ENCODE assay signal across 24 cellular contexts in the genomic region with DNA sequence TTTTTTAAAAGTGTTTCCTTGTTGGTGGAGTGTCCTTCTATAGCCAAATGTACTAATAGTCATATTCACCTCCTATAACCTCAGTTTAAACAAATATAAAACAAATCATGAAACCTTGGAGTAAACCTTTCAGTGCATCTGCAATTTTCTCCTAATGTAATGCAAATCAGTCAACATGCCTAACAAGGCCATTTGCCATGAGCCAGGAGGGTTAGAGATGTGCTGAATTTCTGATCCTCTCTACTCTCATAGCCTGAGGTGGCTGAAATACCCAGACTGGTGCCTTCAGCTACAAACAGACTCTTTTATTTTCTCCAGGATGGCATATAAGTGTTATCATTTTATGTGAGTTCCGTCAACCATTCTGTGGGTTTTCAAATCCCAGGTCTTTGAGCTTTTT.
A peak's percentile ranks its signal among the peaks of the same experiment; 100 is the strongest.
DNase-seq lines count a peak whose midpoint lies in the region; ATAC-seq, FAIRE-seq and TF ChIP-seq lines count a peak whose summit lies in the region.
"Had no signal": no experiment of that assay in that cellular context is flagged by ENCODE, and none has a peak within 500 bp of the region (broad histone marks: within the 10 kb centered on the region; RNA-seq: fewer than 3 reads in every experiment).

No MANE protein-coding gene starts in this region.

- no peak for ATAC-seq in HG03159 (IDR thresholded peaks at IDR 0.05; ENCODE audit: unreplicated experiment)
- ATAC-seq: A549, GM12878, HCT116 had no signal

- no peaks in the 10 kb centered on the region for H3K79me2 ChIP-seq in H1 (ENCODE audit: control insufficient read depth in 1 of 2, insufficient read depth in 2 of 2, low read length in 2 of 2)

- H2BK15ac ChIP-seq in H1 (ENCODE audit: low read length), result no peak overlapping the region

- H3K36me3 ChIP-seq in H7 (replicated peaks; ENCODE audit: control insufficient read depth, insufficient read depth, low read length) (no peaks in the 10 kb centered on the region), H1 (ENCODE audit: control insufficient read depth in 2 of 4, insufficient read depth in 4 of 4, low read length in 3 of 4) (no peaks in the 10 kb centered on the region), left ventricle myocardium inferior (no peaks in the 10 kb centered on the region)
- H3K36me3 ChIP-seq: BE2C; BLaER1 treated with 17β-estradiol and CSF1 and Interleukin-3, amounts not matched to agents 10 nM and 100 nM had no signal

- no peak overlapping the region for H2BK120ac ChIP-seq in H1 (replicated peaks; ENCODE audit: low read depth, low read length)

- H3K23me2 ChIP-seq in H1 (ENCODE audit: low read depth, low read length), result no peaks in the 10 kb centered on the region; the same call in 1 of the 2 replicates

- no peak overlapping the region for H3K27ac ChIP-seq in H1 (ENCODE audit: low read depth, low read length)
- no peak overlapping the region for H3K27ac ChIP-seq in left ventricle myocardium inferior (replicated peaks)
- H3K27ac ChIP-seq: A549; BLaER1 treated with 17β-estradiol and CSF1 and Interleukin-3, amounts not matched to agents 10 nM and 100 nM had no signal

- no peak for FAIRE-seq in H1 (lab: Jason Lieb, UNC)
- FAIRE-seq: A549, D721Med, GM12878 had no signal

- no peak for TF ChIP-seq CTCF in H1 (IDR thresholded peaks at IDR 0.05; ENCODE audit: control extremely low read depth in 1 of 3, insufficient read depth in 1 of 3, low read depth in 1 of 3, low read length in 3 of 3)
- no peak for TF ChIP-seq CTCF in left ventricle myocardium inferior (IDR thresholded peaks at IDR 0.05; ENCODE audit: borderline replicate concordance)

- H3K4me3 ChIP-seq in H7 (ENCODE audit: insufficient read depth, low read depth, low read length) (no peak overlapping the region), H1 (ENCODE audit: extremely low read depth in 1 of 4, insufficient read depth in 2 of 4, low read depth in 3 of 4, low read length in 4 of 4) (no peak overlapping the region), left ventricle myocardium inferior (no peak overlapping the region)
- H3K4me3 ChIP-seq: A549; BLaER1 treated with 17β-estradiol and CSF1 and Interleukin-3, amounts not matched to agents 10 nM and 100 nM; GM12878 had no signal

- CTCF ChIA-PET in H1 (lab: Charles Lee; ENCODE audit: partially characterized antibody), result interaction anchor here (1.5 kb wide), 1 partner anchor 29 kb away, joined by 4 read pairs; no protein-coding TSS in a partner anchor

- no peaks in the 10 kb centered on the region for H4K20me1 ChIP-seq in H1 (replicated peaks in 1 of 2; ENCODE audit: control insufficient read depth in 1 of 2, insufficient read depth in 2 of 2, low read length in 2 of 2)
- H4K20me1 ChIP-seq: BLaER1 treated with 17β-estradiol and CSF1 and Interleukin-3, amounts not matched to agents 10 nM and 100 nM had no signal

- H3K79me1 ChIP-seq in H1 (ENCODE audit: low read depth, low read length), result no peaks in the 10 kb centered on the region

- H3K56ac ChIP-seq in H1 (replicated peaks; ENCODE audit: insufficient read length, low read depth, low read length), result no peak overlapping the region

- no peak overlapping the region for H3K23ac ChIP-seq in H1 (ENCODE audit: insufficient read length)

- no peak for TF ChIP-seq RAD21 in H1 (IDR thresholded peaks at IDR 0.05 in 1 of 2, conservative IDR thresholded peaks at IDR 0.05 in 1 of 2; ENCODE audit: low read depth in 2 of 2, low read length in 2 of 2)

- H3K4me2 ChIP-seq in H1 (ENCODE audit: insufficient read depth in 1 of 2, low read depth in 2 of 2, low read length in 2 of 2), result no peak overlapping the region
- H3K4me2 ChIP-seq: A549; BLaER1 treated with 17β-estradiol and CSF1 and Interleukin-3, amounts not matched to agents 10 nM and 100 nM had no signal

- H4K5ac ChIP-seq in H1 (ENCODE audit: insufficient read length, low read depth, low read length), result no peak overlapping the region

- WGBS in H1 (ENCODE audit: extremely low coverage in 1 of 2, insufficient coverage in 1 of 2, insufficient read length in 1 of 2, insufficient replicate concordance in 2 of 2, low coverage in 1 of 2, low lambda C conversion rate in 2 of 2, missing lambda C conversion rate in 1 of 2), 2 experiments, result 81% methylated on average over 1 of the region's 1 CpG; no CpG with 5 or more reads in 1 of the 2 experiments

- H3K27me3 ChIP-seq in H7 (ENCODE audit: control insufficient read depth, insufficient read depth, low read length) (peaks cover 2% of the 10 kb centered on the region; the same call in 1 of the 2 replicates), H1 (replicated peaks in 1 of 4; ENCODE audit: control insufficient read depth in 3 of 4, extremely low read depth in 1 of 4, insufficient read depth in 3 of 4, low read length in 3 of 4) (no peaks in the 10 kb centered on the region), left ventricle myocardium inferior (ENCODE audit: low read depth) (no peaks in the 10 kb centered on the region)
- H3K27me3 ChIP-seq: BE2C; BLaER1 treated with 17β-estradiol and CSF1 and Interleukin-3, amounts not matched to agents 10 nM and 100 nM had no signal

- H3K18ac ChIP-seq in H1 (ENCODE audit: extremely low read depth, low read length), result no peak overlapping the region

- H3K9ac ChIP-seq in H1 (replicated peaks in 1 of 4; ENCODE audit: extremely low read depth in 1 of 4, low read depth in 3 of 4, low read length in 3 of 4), result no peak overlapping the region
- H3K9ac ChIP-seq: BLaER1 treated with 17β-estradiol and CSF1 and Interleukin-3, amounts not matched to agents 10 nM and 100 nM had no signal

- H3K4ac ChIP-seq in H1 (replicated peaks; ENCODE audit: insufficient read length, low read depth, low read length), result no peak overlapping the region

- no peak for TF ChIP-seq EP300 in H1 (IDR thresholded peaks at IDR 0.05; ENCODE audit: borderline replicate concordance in 1 of 2, low read depth in 2 of 2, low read length in 2 of 2)

- no peak overlapping the region for H2AK5ac ChIP-seq in H1 (ENCODE audit: low read depth, low read length)

- POLR2A ChIA-PET in H1 (lab: Charles Lee; ENCODE audit: partially characterized antibody), result interaction anchor here (0.9 kb wide), 1 partner anchor 50 kb away, joined by 3 read pairs; no protein-coding TSS in a partner anchor

- no peak overlapping the region for H3K14ac ChIP-seq in H1 (ENCODE audit: insufficient read length)

- DNase-seq in H7, result peak; percentile 16
- DNase-seq in NCI-H526 (lab: John Stamatoyannopoulos, UW), result peak; percentile 78 to 90
- DNase-seq in H1 (ENCODE audit: low read depth in 1 of 2, low spot score in 2 of 2), result no peak
- peak; percentile 14 for DNase-seq in iPS-NIHi7 (ENCODE audit: extremely low spot score)
- DNase-seq in stimulated activated CD4-positive, alpha-beta T cell treated with anti-CD3 and anti-CD28 coated beads, Interleukin-12 subunit alpha, Interleukin-12 subunit beta, amount 100 ng/mL, for 4 hours, result no peak
- DNase-seq in left ventricle myocardium inferior, result no peak
- DNase-seq: 8988T; ACHN; AML-193; BE2C; CD4-positive, alpha-beta T cell; CD8-positive, alpha-beta memory T cell; DMS 273 treated with DMSO at 0.1 percent for 48 hours; DMS79; EL; GDM1; GOT3; H9 had no signal

- no peak overlapping the region for H4K91ac ChIP-seq in H1 (replicated peaks; ENCODE audit: insufficient read length, low read length)

- H3K4me1 ChIP-seq in H1 (replicated peaks in 1 of 4; ENCODE audit: control insufficient read depth in 3 of 4, insufficient read depth in 4 of 4, low read length in 3 of 4), result peaks cover 0 to 8% (median 2%) of the 10 kb centered on the region in 4 experiments; a peak in 2 of 7 replicates
- H3K4me1 ChIP-seq in left ventricle myocardium inferior, result no peaks in the 10 kb centered on the region
- H3K4me1 ChIP-seq: A549; BE2C; BLaER1 treated with 17β-estradiol and CSF1 and Interleukin-3, amounts not matched to agents 10 nM and 100 nM had no signal

- H2BK12ac ChIP-seq in H1 (ENCODE audit: low read depth, low read length), result no peak overlapping the region

- H2BK5ac ChIP-seq in H1 (ENCODE audit: low read depth, low read length), result no peak overlapping the region

- no peak overlapping the region for H2BK20ac ChIP-seq in H1 (ENCODE audit: low read length)

- H2AFZ ChIP-seq in H1 (ENCODE audit: low read length), result no peak overlapping the region

- no peak overlapping the region for H4K8ac ChIP-seq in H1 (ENCODE audit: extremely low read depth, insufficient read depth, low read length)

- H3K9me3 ChIP-seq in H1 (ENCODE audit: insufficient read depth in 2 of 2, low read depth in 1 of 2, low read length in 1 of 2), result no peaks in the 10 kb centered on the region
- peaks cover 11% of the 10 kb centered on the region for H3K9me3 ChIP-seq in left ventricle myocardium inferior (replicated peaks)
- H3K9me3 ChIP-seq: A549; BE2C; BLaER1 treated with 17β-estradiol and CSF1 and Interleukin-3, amounts not matched to agents 10 nM and 100 nM had no signal

- no peak for TF ChIP-seq POLR2A in H1 (IDR thresholded peaks at IDR 0.05; ENCODE audit: control extremely low read depth in 1 of 2, low read depth in 2 of 2, low read length in 2 of 2)

- intact Hi-C loops in left ventricle myocardium inferior (cut with micrococcal nuclease), result no loop called here

TF ChIP-seq in H1, 55 proteins besides CTCF, POLR2A, EP300 and RAD21:
- TF ChIP-seq TEAD4 (IDR thresholded peaks at IDR 0.05; ENCODE audit: low read depth, low read length) (no peak), ZNF274 (IDR thresholded peaks at IDR 0.05; ENCODE audit: borderline replicate concordance, extremely low read depth, low read length) (no peak), EGR1 (IDR thresholded peaks at IDR 0.05; ENCODE audit: borderline replicate concordance, low read depth, low read length) (no peak), POLR2AphosphoS5 (IDR thresholded peaks at IDR 0.05; ENCODE audit: low read depth, low read length) (0 out of 2 replicates have a peak, but pooled peaks have one; percentile 26)
- TF ChIP-seq, protein P1, sequence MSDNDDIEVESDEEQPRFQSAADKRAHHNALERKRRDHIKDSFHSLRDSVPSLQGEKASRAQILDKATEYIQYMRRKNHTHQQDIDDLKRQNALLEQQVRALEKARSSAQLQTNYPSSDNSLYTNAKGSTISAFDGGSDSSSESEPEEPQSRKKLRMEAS (IDR thresholded peaks at IDR 0.05), result no peak
TF ChIP-seq in H1: peak in this region for 1.

Comparison
In these comparisons a context has a peak if more than half of its experiments do, and no peak if none do; other contexts are left out.
1. DNase-seq: peak in H7 (single experiment), NCI-H526 (2 of 2) and iPS-NIHi7 (single experiment); none in H1 (0 of 2), stimulated activated CD4-positive, alpha-beta T cell treated with anti-CD3 and anti-CD28 coated beads, Interleukin-12 subunit alpha, Interleukin-12 subunit beta, amount 100 ng/mL, for 4 hours (single experiment) and left ventricle myocardium inferior (single experiment).